ENCODE assay signal across 14 cellular contexts in genomic region chr16:11032000-11032921, GRCh38.
A peak's percentile ranks its signal among the peaks of the same experiment; 100 is the strongest.
DNase-seq lines count a peak whose midpoint lies in the region; ATAC-seq, FAIRE-seq and TF ChIP-seq lines count a peak whose summit lies in the region.
"Had no signal": no experiment of that assay in that cellular context is flagged by ENCODE, and none has a peak within 500 bp of the region (broad histone marks: within the 10 kb centered on the region; RNA-seq: fewer than 3 reads in every experiment).

No MANE protein-coding gene starts in this region.

- DNase-seq in AG04450 (ENCODE audit: low read depth, low spot score) (no peak), coronary artery (ENCODE audit: low spot score) (peak; percentile 69), lower lobe of right lung (no peak), C1 segment of cervical spinal cord (lab: John Stamatoyannopoulos, UW) (no peak), kidney (no peak), NCI-H524 (lab: John Stamatoyannopoulos, UW) (no peak)
- no peak for DNase-seq in CD4-positive, alpha-beta memory T cell
- DNase-seq: NCI-H2171; stimulated activated CD4-positive, alpha-beta T cell treated with anti-CD3 and anti-CD28 coated beads, Interleukin-2, amount 100 ng/mL, for 24 hours; stimulated activated naive CD4-positive, alpha-beta T cell treated with Interleukin-2 at 50 U/mL for 16 hours; T-cell had no signal

- H3K36me3 ChIP-seq in KOPT-K1 (ENCODE audit: insufficient read depth, low read length), result peaks cover 73% of the 10 kb centered on the region
- peaks cover 32% of the 10 kb centered on the region for H3K36me3 ChIP-seq in lower lobe of right lung
- H3K36me3 ChIP-seq in CD4-positive, alpha-beta memory T cell (ENCODE audit: insufficient read depth, low read length), result peaks cover 11% of the 10 kb centered on the region
- H3K36me3 ChIP-seq in kidney (ENCODE audit: control insufficient read depth in 1 of 2, insufficient read depth in 2 of 2, low read length in 2 of 2), result peaks cover 10 to 11% of the 10 kb centered on the region in 2 donors

- FAIRE-seq in kidney (lab: Jason Lieb, UNC), result no peak

- H3K4me1 Mint-ChIP-seq in CD4-positive, alpha-beta memory T cell, result peaks cover 0 to 6% (median 1%) of the 10 kb centered on the region in 4 donors

- H3K27ac ChIP-seq in AG04450 (ENCODE audit: low read depth, low read length) (peak overlapping the region; percentile 53), KOPT-K1 (ENCODE audit: low read depth, low read length, poor library complexity, severe bottlenecking) (peak overlapping the region; percentile 11), coronary artery (peak overlapping the region in 1 of 2 donors; percentile 66), lower lobe of right lung (no peak overlapping the region), kidney (ENCODE audit: low read depth in 2 of 2, low read length in 2 of 2) (no peak overlapping the region)
- no peak overlapping the region for H3K27ac ChIP-seq in CD4-positive, alpha-beta memory T cell (ENCODE audit: low read depth, low read length)
- H3K27ac ChIP-seq: parathyroid adenoma had no signal

- peaks cover 76 to 88% of the 10 kb centered on the region in 2 donors for H3K36me3 Mint-ChIP-seq in CD4-positive, alpha-beta memory T cell

- H3K27ac Mint-ChIP-seq in CD4-positive, alpha-beta memory T cell, result peak overlapping the region in 2 of 7 donors; percentile 32 to 83
- H3K27ac Mint-ChIP-seq: T-cell had no signal

- H3K9me3 Mint-ChIP-seq in CD4-positive, alpha-beta memory T cell, result peaks cover 0 to 23% (median 16%) of the 10 kb centered on the region in 8 donors

- peak; percentile 5 to 17 for ATAC-seq in lower lobe of right lung
- ATAC-seq: T-cell had no signal

- intact Hi-C loops in lower lobe of right lung (cut with DNase I), result no loop called here
- intact Hi-C loops in CD4-positive, alpha-beta memory T cell (cut with micrococcal nuclease), result no loop called here
- intact Hi-C loops in kidney (cut with DNase I), result no loop called here

- H3K27me3 ChIP-seq in AG04450 (ENCODE audit: control insufficient read depth, insufficient read depth, low read length), result no peaks in the 10 kb centered on the region
- H3K27me3 ChIP-seq in lower lobe of right lung (ENCODE audit: low read depth), result no peaks in the 10 kb centered on the region
- H3K27me3 ChIP-seq in CD4-positive, alpha-beta memory T cell (ENCODE audit: insufficient read depth, low read length), result no peaks in the 10 kb centered on the region

- CTCF ChIA-PET in AG04450 (lab: Charles Lee), result no interaction called here
- CTCF ChIA-PET in CD4-positive, alpha-beta memory T cell (lab: Charles Lee; ENCODE audit: partially characterized antibody), result no interaction called here

- no peak overlapping the region for H3K4me3 ChIP-seq in AG04450 (ENCODE audit: low read depth, low read length)
- H3K4me3 ChIP-seq in coronary artery, result no peak overlapping the region
- H3K4me3 ChIP-seq in lower lobe of right lung, result no peak overlapping the region
- no peak overlapping the region for H3K4me3 ChIP-seq in CD4-positive, alpha-beta memory T cell (ENCODE audit: low read length in 2 of 2)
- H3K4me3 ChIP-seq in kidney (ENCODE audit: low read length in 2 of 2), result no peak overlapping the region

- TF ChIP-seq CTCF in AG04450 (IDR thresholded peaks at IDR 0.05; ENCODE audit: low read depth, low read length), result no peak
- TF ChIP-seq CTCF in coronary artery (IDR thresholded peaks at IDR 0.05), result no peak
- no peak for TF ChIP-seq CTCF in lower lobe of right lung (IDR thresholded peaks at IDR 0.05)
- TF ChIP-seq CTCF in kidney (IDR thresholded peaks at IDR 0.05; ENCODE audit: borderline replicate concordance, extremely low read depth, insufficient read depth), result no peak

- H3K9me3 ChIP-seq in AG04450 (ENCODE audit: control insufficient read depth, insufficient read depth, low read length) (peaks cover 8% of the 10 kb centered on the region), KOPT-K1 (ENCODE audit: insufficient read depth, low read length, poor library complexity, severe bottlenecking) (peaks cover 21% of the 10 kb centered on the region), lower lobe of right lung (peaks cover 8% of the 10 kb centered on the region), kidney (ENCODE audit: control insufficient read depth in 1 of 2, low read length in 2 of 2) (peaks cover 0 to 4% of the 10 kb centered on the region in 2 donors)
- H3K9me3 ChIP-seq in CD4-positive, alpha-beta memory T cell (ENCODE audit: control insufficient read depth in 1 of 2, low read length in 2 of 2), result no peaks in the 10 kb centered on the region

- POLR2A ChIA-PET in AG04450 (lab: Yijun Ruan, JAX), result interaction anchor here (0.6 to 0.7 kb wide), 2 partner anchors 101 to 220 kb away, joined by 3 to 9 read pairs; no protein-coding TSS in a partner anchor
- POLR2A ChIA-PET in CD4-positive, alpha-beta memory T cell (lab: Charles Lee; ENCODE audit: partially characterized antibody), result no interaction called here

- H3K27me3 Mint-ChIP-seq in CD4-positive, alpha-beta memory T cell, result no peaks in the 10 kb centered on the region
- H3K27me3 Mint-ChIP-seq: T-cell had no signal

- H3K4me3 Mint-ChIP-seq in CD4-positive, alpha-beta memory T cell, result no peak overlapping the region
- H3K4me3 Mint-ChIP-seq: mesothelial cell of epicardium, T-cell had no signal

- H3K9ac ChIP-seq in kidney (ENCODE audit: low read length in 2 of 2), result no peak overlapping the region
- H3K9ac ChIP-seq: parathyroid adenoma had no signal

- H3K4me1 ChIP-seq in lower lobe of right lung (peaks cover 19% of the 10 kb centered on the region), kidney (ENCODE audit: control insufficient read depth in 1 of 2, insufficient read depth in 1 of 2, low read depth in 1 of 2, low read length in 2 of 2) (peaks cover 0 to 6% of the 10 kb centered on the region in 2 donors)
- no peaks in the 10 kb centered on the region for H3K4me1 ChIP-seq in CD4-positive, alpha-beta memory T cell (ENCODE audit: insufficient read depth, low read length)
- H3K4me1 ChIP-seq: parathyroid adenoma had no signal

Comparison
In these comparisons a context has a peak if more than half of its experiments do, and no peak if none do; other contexts are left out.
1. H3K27ac ChIP-seq: peak in AG04450 (single experiment) and KOPT-K1 (single experiment); none in lower lobe of right lung (single experiment), CD4-positive, alpha-beta memory T cell (single experiment) and kidney (0 of 2).